Comparison of ENCODE assay signal across 8 cellular contexts in genomic region chr11:94543695-94544581, GRCh38. TPM values are rescaled to one million over a fixed set of nuclear protein-coding genes. Genes with fewer than 3 reads are reported as not detected.
A peak's percentile ranks its signal among the peaks of the same experiment; 100 is the strongest.
DNase-seq lines count a peak whose midpoint lies in the region; ATAC-seq, FAIRE-seq and TF ChIP-seq lines count a peak whose summit lies in the region.

Gene FUT4 (plus strand): TSS chr11:94543921. CDS start chr11:94544134, 213 bp downstream.

- H3K27me3 ChIP-seq in cardiac muscle cell (peaks cover 13% of the 10 kb centered on the region), upper lobe of left lung (no peaks in the 10 kb centered on the region)

- H3K36me3 ChIP-seq in cardiac muscle cell (no peaks in the 10 kb centered on the region), upper lobe of left lung (no peaks in the 10 kb centered on the region)

- TF ChIP-seq POLR2A in H54 (IDR thresholded peaks at IDR 0.05; ENCODE audit: low read depth, low read length) (peak; percentile 59), upper lobe of left lung (IDR thresholded peaks at IDR 0.05) (peak in 3 of 4 donors; percentile 53 to 86 (median 85))

- no peak for TF ChIP-seq EP300 in upper lobe of left lung (IDR thresholded peaks at IDR 0.05)

- FAIRE-seq in H54 (lab: Jason Lieb, UNC): no peak

- H3K4me3 ChIP-seq in LNCaP clone FGC (ENCODE audit: low read depth, low read length) (peak within 1 kb of the TSS; percentile 49), cardiac muscle cell (peak within 1 kb of the TSS; percentile 27), upper lobe of left lung (peak within 1 kb of the TSS; percentile 32 to 86 (median 78))

- TF ChIP-seq CTCF in LNCaP clone FGC (IDR thresholded peaks at IDR 0.05; ENCODE audit: control insufficient read depth, extremely low read depth, insufficient read depth) (no peak), cardiac muscle cell (IDR thresholded peaks at IDR 0.05; ENCODE audit: low read depth, low read length) (no peak), upper lobe of left lung (IDR thresholded peaks at IDR 0.05) (no peak)

- ATAC-seq in upper lobe of left lung (ENCODE audit: low FRiP score in 2 of 2): peak; percentile 95 to 96

- H3K4me1 ChIP-seq in cardiac muscle cell (ENCODE audit: low read depth) (peaks cover 8% of the 10 kb centered on the region), upper lobe of left lung (peaks cover 35 to 50% (median 42%) of the 10 kb centered on the region in 4 donors)

- no peaks in the 10 kb centered on the region for H3K9me3 ChIP-seq in cardiac muscle cell (ENCODE audit: low read depth)
- no peaks in the 10 kb centered on the region for H3K9me3 ChIP-seq in upper lobe of left lung

- peak; percentile 91 for DNase-seq in GM03348 (ENCODE audit: low spot score)
- peak; percentile 63 for DNase-seq in H54 (ENCODE audit: insufficient read length, low spot score)
- DNase-seq in LNCaP clone FGC (ENCODE audit: low read depth): peak; percentile 64
- peak; percentile 82 for DNase-seq in SKM-1 treated with dmso at 0.1 percent for 144 hours (lab: John Stamatoyannopoulos, UW; ENCODE audit: unreplicated experiment)
- DNase-seq in activated naive CD8-positive, alpha-beta T cell treated with anti-CD3 and anti-CD28 coated beads, Interleukin-2, amount 50 U/mL, for 16 hours (ENCODE audit: low read depth, low spot score): peak; percentile 40
- DNase-seq in cardiac muscle cell (ENCODE audit: low read depth in 1 of 2, low spot score in 1 of 2): peak; percentile 90 to 91
- DNase-seq in pons (ENCODE audit: low spot score): peak; percentile 57
- DNase-seq in upper lobe of left lung: peak; percentile 93 to 97

- H3K27ac ChIP-seq in cardiac muscle cell (peak within 1 kb of the TSS; percentile 82), upper lobe of left lung (peak within 1 kb of the TSS; percentile 93 to 98 (median 97))

- 0 to 1% methylated on average over 13 to 89 of the region's 101 CpGs for WGBS in upper lobe of left lung, 2 donors

RNA-seq across cellular contexts. Expression of gene FUT4, which starts in this region (rescaled TPM):
- total RNA-seq in cardiac muscle cell (4.3 and 5.0 TPM in 2 replicates), upper lobe of left lung (1 to 10 TPM; 5.0 to 9.4 (median 7.0) TPM)
- polyA plus RNA-seq in cardiac muscle cell: 2.3 and 4.3 TPM in 2 replicates

Comparison
In these comparisons a context has a peak if more than half of its experiments do, and no peak if none do; other contexts are left out.
1. Peak in every context shown above with its lines: DNase-seq, ATAC-seq, H3K4me3 ChIP-seq and H3K27ac ChIP-seq.
2. DNase-seq: peak in every context shown above with its lines; median percentile 95 in upper lobe of left lung; 91 in GM03348; 90 in cardiac muscle cell; 82 in SKM-1 treated with dmso at 0.1 percent for 144 hours; 64 in LNCaP clone FGC; 63 in H54; 57 in pons; 40 in activated naive CD8-positive, alpha-beta T cell treated with anti-CD3 and anti-CD28 coated beads, Interleukin-2, amount 50 U/mL, for 16 hours.
3. H3K4me3 ChIP-seq: peak in every context shown above with its lines; median percentile 78 in upper lobe of left lung; 49 in LNCaP clone FGC; 27 in cardiac muscle cell.